9 cellular contexts compared by ENCODE assay signal in the genomic region with DNA sequence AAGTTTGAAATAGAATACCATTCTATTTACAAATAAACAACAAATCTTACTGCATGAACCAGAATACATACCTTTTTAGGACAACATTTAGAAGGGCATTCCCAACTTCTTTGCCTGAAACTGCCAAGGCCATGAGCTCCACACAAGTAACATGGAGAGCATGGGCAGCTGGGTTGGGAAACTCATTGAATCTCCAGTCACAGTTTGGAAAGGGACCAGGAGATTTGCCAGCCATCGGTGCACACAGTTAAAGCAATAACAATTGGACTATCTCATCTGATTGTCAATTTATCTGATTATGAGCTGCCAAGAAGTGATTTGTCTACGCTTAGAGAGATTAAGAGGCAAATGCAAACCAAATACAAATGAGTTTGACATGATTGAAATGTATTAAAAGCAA. TPM values are rescaled to one million over a fixed set of nuclear protein-coding genes. Genes with fewer than 3 reads are reported as not detected.
"Had no signal": no experiment of that assay in that cellular context is flagged by ENCODE, and none has a peak within 500 bp of the region (broad histone marks: within the 10 kb centered on the region; RNA-seq: fewer than 3 reads in every experiment).

No MANE protein-coding gene starts in this region.

- ATAC-seq: HCT116, HepG2 had no signal

- DNase-seq: GOT3, H7, HFFc6, KG1 had no signal

RNA-seq across cellular contexts. Expression of a gene that starts 19.9 kb away (rescaled TPM):
- total RNA-seq: GM23248, H4, H7, HFFc6, HT1080 had no signal

RNA-seq across cellular contexts. Expression of a gene that starts 44.2 kb away (rescaled TPM):
- total RNA-seq: GM23248, H4, H7 had no signal
